Comparison of ENCODE assay signal across 10 cellular contexts in the genomic region with DNA sequence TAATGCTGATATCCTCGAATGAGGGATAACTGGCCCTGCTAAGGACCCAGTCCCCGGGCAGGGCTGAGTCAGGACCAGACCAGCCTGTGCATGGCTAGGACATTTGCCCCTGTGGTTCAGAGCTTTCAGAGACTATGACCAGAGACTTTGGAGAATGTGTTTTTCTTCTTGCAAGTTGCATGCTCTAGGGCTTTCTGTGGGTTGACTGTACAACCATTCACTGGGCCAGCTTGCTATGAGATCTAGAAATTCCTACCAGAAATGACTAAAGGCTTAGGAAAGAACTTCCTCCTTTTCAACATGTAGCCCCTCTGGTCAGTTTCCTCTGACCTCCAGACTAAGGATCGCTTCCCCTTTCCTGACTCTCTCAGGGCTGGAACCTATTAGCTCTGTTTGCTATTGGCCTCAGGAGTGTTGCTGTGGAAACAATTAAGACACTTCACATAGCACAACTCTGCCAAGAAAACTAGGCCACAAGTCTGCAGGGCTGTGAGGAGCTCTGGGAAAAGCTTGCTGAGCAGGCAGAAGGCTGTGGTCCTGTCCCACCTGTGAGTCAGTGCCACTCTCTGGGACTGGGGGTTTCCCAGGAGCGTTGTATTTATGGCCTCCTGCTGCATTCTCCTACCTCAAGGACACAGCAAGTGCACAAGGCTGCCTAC. TPM values are rescaled to one million over a fixed set of nuclear protein-coding genes. Genes with fewer than 3 reads are reported as not detected.
DNase-seq lines count a peak whose midpoint lies in the region; ATAC-seq and TF ChIP-seq lines count a peak whose summit lies in the region.
"Had no signal": no experiment of that assay in that cellular context is flagged by ENCODE, and none has a peak within 500 bp of the region (broad histone marks: within the 10 kb centered on the region; RNA-seq: fewer than 3 reads in every experiment).

No MANE protein-coding gene starts in this region.

- no peak for ATAC-seq in activated T-cell treated with anti-CD3 and anti-CD28 coated beads, Interleukin-2, amount 50 U/mL, for 72 hours (replicated peaks in 1 of 2)
- no peak for ATAC-seq in GM19397 (IDR thresholded peaks at IDR 0.05; ENCODE audit: unreplicated experiment)
- ATAC-seq: A549, K562 had no signal

- H3K27ac ChIP-seq in caudate nucleus (ENCODE audit: low read depth, low read length) (peak overlapping the region; percentile 86), testis (peak overlapping the region; percentile 39 to 79)
- H3K27ac ChIP-seq: A549 had no signal

- H3K4me3 Mint-ChIP-seq in activated T-cell treated with anti-CD3 and anti-CD28 coated beads, Interleukin-2, amount 50 U/mL, for 72 hours: no peak overlapping the region

- H3K27ac Mint-ChIP-seq in activated T-cell treated with anti-CD3 and anti-CD28 coated beads, Interleukin-2, amount 50 U/mL, for 72 hours: no peak overlapping the region

- no peaks in the 10 kb centered on the region for H3K4me1 Mint-ChIP-seq in activated T-cell treated with anti-CD3 and anti-CD28 coated beads, Interleukin-2, amount 50 U/mL, for 72 hours (ENCODE audit: low read depth)

- no peaks in the 10 kb centered on the region for H3K9me3 ChIP-seq in testis
- H3K9me3 ChIP-seq: A549 had no signal

- H3K36me3 Mint-ChIP-seq in activated T-cell treated with anti-CD3 and anti-CD28 coated beads, Interleukin-2, amount 50 U/mL, for 72 hours (ENCODE audit: insufficient read depth in 2 of 2): peaks cover 0 to 4% of the 10 kb centered on the region in 2 donors

- intact Hi-C loops in testis (cut with DNase I; ENCODE audit: low total_unique reads): no loop called here

- no peaks in the 10 kb centered on the region for H3K9me3 Mint-ChIP-seq in activated T-cell treated with anti-CD3 and anti-CD28 coated beads, Interleukin-2, amount 50 U/mL, for 72 hours

- no peaks in the 10 kb centered on the region for H3K27me3 ChIP-seq in testis

- TF ChIP-seq CTCF in testis (IDR thresholded peaks at IDR 0.05): no peak

- no peak overlapping the region for H3K4me3 ChIP-seq in testis
- H3K4me3 ChIP-seq: A549, K562 had no signal

- H3K4me1 ChIP-seq in testis: peaks cover 58% of the 10 kb centered on the region
- H3K4me1 ChIP-seq: A549 had no signal

- TF ChIP-seq POLR2A in testis (IDR thresholded peaks at IDR 0.05): no peak

- WGBS in testis, 2 donors: 54 to 56% methylated on average over 4 of the region's 4 CpGs

- no peaks in the 10 kb centered on the region for H3K36me3 ChIP-seq in testis (ENCODE audit: low read depth, missing control alignments)

- H3K27me3 Mint-ChIP-seq in activated T-cell treated with anti-CD3 and anti-CD28 coated beads, Interleukin-2, amount 50 U/mL, for 72 hours (ENCODE audit: low read depth): no peaks in the 10 kb centered on the region

- DNase-seq in DMS153 (lab: John Stamatoyannopoulos, UW): peak; percentile 13
- no peak for DNase-seq in DMS153 treated with DMSO at 0.1 percent for 48 hours (lab: John Stamatoyannopoulos, UW; ENCODE audit: unreplicated experiment)
- DNase-seq in caudate nucleus (lab: John Stamatoyannopoulos, UW): peak in 17 of 61 donors; percentile 17 to 68 (median 42)
- peak; percentile 38 for DNase-seq in left kidney (ENCODE audit: low read depth, low spot score)
- peak; percentile 78 for DNase-seq in testis
- no peak for DNase-seq in activated T-cell treated with anti-CD3 and anti-CD28 coated beads, Interleukin-2, amount 50 U/mL, for 72 hours
- no peak for DNase-seq in activated CD4-positive, alpha-beta T cell treated with anti-CD3 and anti-CD28 coated beads, Interleukin-2, amount 50 U/mL, for 48 hours

RNA-seq across cellular contexts. Expression of gene CRY2, which starts 10.7 kb away (rescaled TPM):
- 100 to 1,000 TPM; 109 to 124 TPM for total RNA-seq in testis
- 80.0 TPM for polyA plus RNA-seq in testis (ENCODE audit: insufficient read depth, low read depth, low replicate concordance)
- 10 to 100 TPM; 20.2 to 23.8 TPM for total RNA-seq in activated T-cell treated with anti-CD3 and anti-CD28 coated beads, Interleukin-2, amount 50 U/mL, for 72 hours

RNA-seq across cellular contexts. Expression of gene MAPK8IP1, which starts 27.5 kb away (rescaled TPM):
- 10 to 100 TPM; 54.5 to 57.5 TPM for total RNA-seq in testis
- 62.9 TPM for polyA plus RNA-seq in testis (ENCODE audit: insufficient read depth, low read depth, low replicate concordance)
- under 1 TPM; 0.50 to 0.69 TPM for total RNA-seq in activated T-cell treated with anti-CD3 and anti-CD28 coated beads, Interleukin-2, amount 50 U/mL, for 72 hours

RNA-seq across cellular contexts. Expression of gene FREY1, which starts 49.1 kb away (rescaled TPM):
- 10 to 100 TPM; 19.2 to 22.7 TPM for total RNA-seq in testis
- 59.2 TPM for polyA plus RNA-seq in testis (ENCODE audit: insufficient read depth, low read depth, low replicate concordance)
- total RNA-seq in activated T-cell treated with anti-CD3 and anti-CD28 coated beads, Interleukin-2, amount 50 U/mL, for 72 hours: 1 to 10 TPM; 1.3 to 1.9 TPM

RNA-seq across cellular contexts. Expression of gene SLC35C1, which starts 53.0 kb away (rescaled TPM):
- total RNA-seq in testis: 10 to 100 TPM; 12.9 to 15.7 TPM
- 10.4 TPM for polyA plus RNA-seq in testis (ENCODE audit: insufficient read depth, low read depth, low replicate concordance)
- 10 to 100 TPM; 12.0 to 15.1 TPM for total RNA-seq in activated T-cell treated with anti-CD3 and anti-CD28 coated beads, Interleukin-2, amount 50 U/mL, for 72 hours

RNA-seq across cellular contexts. Expression of gene PEX16, which starts 59.7 kb away (rescaled TPM):
- total RNA-seq in testis: 10 to 100 TPM; 40.2 to 42.0 TPM
- 41.4 TPM for polyA plus RNA-seq in testis (ENCODE audit: insufficient read depth, low read depth, low replicate concordance)
- 10 to 100 TPM; 42.5 to 46.8 TPM for total RNA-seq in activated T-cell treated with anti-CD3 and anti-CD28 coated beads, Interleukin-2, amount 50 U/mL, for 72 hours

Comparison
In these comparisons a context has a peak if more than half of its experiments do, and no peak if none do; other contexts are left out.
1. DNase-seq: peak in DMS153 (single experiment), left kidney (single experiment) and testis (single experiment); none in DMS153 treated with DMSO at 0.1 percent for 48 hours (single experiment), activated T-cell treated with anti-CD3 and anti-CD28 coated beads, Interleukin-2, amount 50 U/mL, for 72 hours (0 of 2) and activated CD4-positive, alpha-beta T cell treated with anti-CD3 and anti-CD28 coated beads, Interleukin-2, amount 50 U/mL, for 48 hours (0 of 2).
2. RNA of gene CRY2, which starts 10.7 kb away (total RNA-seq): 109 to 124 TPM in testis; 20.2 to 23.8 TPM in activated T-cell treated with anti-CD3 and anti-CD28 coated beads, Interleukin-2, amount 50 U/mL, for 72 hours; every median in the first group is over 4 times any median in the second.
3. RNA of gene MAPK8IP1, which starts 27.5 kb away (total RNA-seq): 54.5 to 57.5 TPM in testis; 0.50 to 0.69 TPM in activated T-cell treated with anti-CD3 and anti-CD28 coated beads, Interleukin-2, amount 50 U/mL, for 72 hours; every median in the first group is over 10 times any median in the second.
4. RNA of gene FREY1, which starts 49.1 kb away (total RNA-seq): 19.2 to 22.7 TPM in testis; 1.3 to 1.9 TPM in activated T-cell treated with anti-CD3 and anti-CD28 coated beads, Interleukin-2, amount 50 U/mL, for 72 hours; every median in the first group is over 4 times any median in the second.